14 cellular contexts compared by ENCODE assay signal in genomic region chr14:71202881-71203280, GRCh38.
"Had no signal": no experiment of that assay in that cellular context is flagged by ENCODE, and none has a peak within 500 bp of the region (broad histone marks: within the 10 kb centered on the region; RNA-seq: fewer than 3 reads in every experiment).

No MANE protein-coding gene starts in this region.

- DNase-seq: activated B cell treated with CpG ODN at 0.5 μM for 24 hours; activated CD4-positive, alpha-beta T cell treated with anti-CD3 and anti-CD28 coated beads, Interleukin-2, amount 10 ng/mL, durations not matched to agents 24 days and 14 days; activated naive CD8-positive, alpha-beta T cell treated with anti-CD3 and anti-CD28 coated beads for 36 hours; aorta; dorsolateral prefrontal cortex; endodermal cell; foreskin fibroblast; glutamatergic neuron; stimulated activated CD4-positive, alpha-beta T cell treated with anti-CD3 and anti-CD28 coated beads, Interleukin-2, amount 100 ng/mL, for 24 hours; stomach; T-helper 2 cell had no signal

- ATAC-seq: sciatic nerve had no signal

- H3K27ac Mint-ChIP-seq: activated B cell treated with CpG ODN at 0.5 μM for 24 hours; activated CD4-positive, alpha-beta T cell treated with anti-CD3 and anti-CD28 coated beads, Interleukin-2, amount 10 ng/mL, durations not matched to agents 24 days and 14 days; activated naive CD8-positive, alpha-beta T cell treated with anti-CD3 and anti-CD28 coated beads for 36 hours; activated T-helper 1 cell treated with anti-CD3 and anti-CD28 coated beads, Interleukin-12 subunit alpha, Interleukin-12 subunit beta, Interleukin-2, Interleukin-4 antibody, amounts not matched to agents 30 ng/mL and 10 ng/mL and 1 ng/mL, durations not matched to agents 14 hours and 24 hours and 36 hours; endodermal cell had no signal

- H3K4me1 Mint-ChIP-seq: activated B cell treated with CpG ODN at 0.5 μM for 24 hours; activated CD4-positive, alpha-beta T cell treated with anti-CD3 and anti-CD28 coated beads, Interleukin-2, amount 10 ng/mL, durations not matched to agents 24 days and 14 days; activated naive CD8-positive, alpha-beta T cell treated with anti-CD3 and anti-CD28 coated beads for 36 hours had no signal

- H3K4me3 Mint-ChIP-seq: activated B cell treated with CpG ODN at 0.5 μM for 24 hours; activated CD4-positive, alpha-beta T cell treated with anti-CD3 and anti-CD28 coated beads, Interleukin-2, amount 10 ng/mL, durations not matched to agents 24 days and 14 days; activated naive CD8-positive, alpha-beta T cell treated with anti-CD3 and anti-CD28 coated beads for 36 hours; activated T-helper 1 cell treated with anti-CD3 and anti-CD28 coated beads, Interleukin-12 subunit alpha, Interleukin-12 subunit beta, Interleukin-2, Interleukin-4 antibody, amounts not matched to agents 30 ng/mL and 10 ng/mL and 1 ng/mL, durations not matched to agents 14 hours and 24 hours and 36 hours; endodermal cell had no signal

- H3K27ac ChIP-seq: dorsolateral prefrontal cortex, stomach, vagina had no signal

- H3K27me3 Mint-ChIP-seq: activated naive CD8-positive, alpha-beta T cell treated with anti-CD3 and anti-CD28 coated beads for 36 hours had no signal

- H3K9me3 ChIP-seq: stomach, vagina had no signal

- H3K9me3 Mint-ChIP-seq: activated CD4-positive, alpha-beta T cell treated with anti-CD3 and anti-CD28 coated beads, Interleukin-2, amount 10 ng/mL, durations not matched to agents 24 days and 14 days had no signal

- H3K27me3 ChIP-seq: dorsolateral prefrontal cortex, stomach, vagina had no signal

- H3K4me3 ChIP-seq: dorsolateral prefrontal cortex, stomach, vagina had no signal

- H3K36me3 ChIP-seq: stomach, vagina had no signal

- H3K4me1 ChIP-seq: stomach, vagina had no signal

- H3K36me3 Mint-ChIP-seq: activated naive CD8-positive, alpha-beta T cell treated with anti-CD3 and anti-CD28 coated beads for 36 hours had no signal
